ENCODE assay signal across 30 cellular contexts in genomic region chr15:72706266-72706665, GRCh38. TPM values are rescaled to one million over a fixed set of nuclear protein-coding genes. Genes with fewer than 3 reads are reported as not detected.
DNase-seq lines count a peak whose midpoint lies in the region; ATAC-seq, FAIRE-seq and TF ChIP-seq lines count a peak whose summit lies in the region.
"Had no signal": no experiment of that assay in that cellular context is flagged by ENCODE, and none has a peak within 500 bp of the region (broad histone marks: within the 10 kb centered on the region; RNA-seq: fewer than 3 reads in every experiment).

No MANE protein-coding gene starts in this region.

- H3K4me1 ChIP-seq in HCT116 (ENCODE audit: control insufficient read depth in 1 of 2, insufficient read depth in 2 of 2, low read length in 2 of 2) (peaks cover 0 to 7% of the 10 kb centered on the region in 2 experiments; a peak in 2 of 4 replicates), stomach (peaks cover 0 to 16% (median 0%) of the 10 kb centered on the region in 4 donors)
- H3K4me1 ChIP-seq: ascending aorta had no signal

- POLR2A ChIA-PET in HCT116 (lab: Charles Lee): no interaction called here

- TF ChIP-seq CTCF in HCT116 (IDR thresholded peaks at IDR 0.05 in 2 of 3, conservative IDR thresholded peaks at IDR 0.05 in 1 of 3; ENCODE audit: borderline replicate concordance in 1 of 3, insufficient read depth in 1 of 3, low read depth in 2 of 3, low read length in 2 of 3) (no peak), stomach (IDR thresholded peaks at IDR 0.05) (no peak)

- no peak overlapping the region for H3K4me3 ChIP-seq in HCT116 (replicated peaks in 1 of 2; ENCODE audit: low read depth in 1 of 2, low read length in 2 of 2)
- H3K4me3 ChIP-seq in stomach: no peak overlapping the region
- H3K4me3 ChIP-seq: ascending aorta, thoracic aorta had no signal

- no peak for TF ChIP-seq POLR2A in HCT116 (IDR thresholded peaks at IDR 0.05; ENCODE audit: borderline replicate concordance, extremely low read depth, insufficient read depth, insufficient read length)
- no peak for TF ChIP-seq POLR2A in stomach (IDR thresholded peaks at IDR 0.05)

- BruUV-seq in HCT116 (replicated peaks; lab: Mats Ljungman, UMichigan): no TSS peak

- H3K27ac ChIP-seq in HCT116 (ENCODE audit: low read depth, low read length) (no peak overlapping the region), stomach (no peak overlapping the region)
- H3K27ac ChIP-seq: ascending aorta, thoracic aorta had no signal

- peak overlapping the region; percentile 28 for H3K4me2 ChIP-seq in HCT116 (ENCODE audit: low read length)

- no peak overlapping the region for H2AFZ ChIP-seq in HCT116 (ENCODE audit: low read depth, low read length, poor library complexity, severe bottlenecking)

- no peaks in the 10 kb centered on the region for H4K20me1 ChIP-seq in HCT116 (ENCODE audit: insufficient read depth)

- TF ChIP-seq RAD21 in HCT116 (IDR thresholded peaks at IDR 0.05; ENCODE audit: low read depth): no peak

- CTCF ChIA-PET in HCT116 (lab: Charles Lee): interaction anchor here (1.0 to 1.7 kb wide), 2 partner anchors 16 kb away, joined by 5 to 13 read pairs; no protein-coding TSS in a partner anchor

- H3K27me3 ChIP-seq in HCT116 (ENCODE audit: insufficient read depth, low read length) (no peaks in the 10 kb centered on the region), stomach (no peaks in the 10 kb centered on the region)
- H3K27me3 ChIP-seq: ascending aorta had no signal

- intact Hi-C loops in HCT116 (cut with micrococcal nuclease): no loop called here
- intact Hi-C loops in stomach (cut with DNase I; ENCODE audit: low total_unique reads): no loop called here

- no peaks in the 10 kb centered on the region for H3K79me2 ChIP-seq in HCT116 (ENCODE audit: insufficient read depth, low read length)

- 92 to 97% (median 94%) methylated on average over 11 of the region's 11 CpGs for WGBS in stomach, 5 donors

- H3K9ac ChIP-seq in HCT116 (ENCODE audit: low read length): no peak overlapping the region

- FAIRE-seq in RCC 7860 (lab: Jason Lieb, UNC): no peak
- FAIRE-seq: G401.6, HepG2 had no signal

- no peak for TF ChIP-seq EP300 in stomach (IDR thresholded peaks at IDR 0.05)

- H3K9me2 ChIP-seq in HCT116 (ENCODE audit: insufficient read depth): no peaks in the 10 kb centered on the region

- RAD21 ChIA-PET in HCT116 (lab: Charles Lee; ENCODE audit: low non-redundant PET in 1 of 2, low total read pairs in 2 of 2, uncharacterized antibody in 2 of 2, unreplicated experiment in 2 of 2): no interaction called here

- ATAC-seq in HCT116: peak; percentile 46; the same call in 1 of the 2 replicates
- ATAC-seq in HG03108 (IDR thresholded peaks at IDR 0.05; ENCODE audit: unreplicated experiment): no peak
- ATAC-seq: activated T-helper 17 cell treated with anti-CD3 and anti-CD28 coated beads, Interleukin-2, amount 50 U/mL, for 72 hours; HepG2; left cardiac atrium; naive thymus-derived CD4-positive, alpha-beta T cell had no signal

- no peaks in the 10 kb centered on the region for H3K36me3 ChIP-seq in HCT116 (ENCODE audit: control insufficient read depth in 1 of 2, insufficient read depth in 2 of 2, low read length in 2 of 2)
- H3K36me3 ChIP-seq in stomach: peaks cover 0 to 12% (median 7%) of the 10 kb centered on the region in 4 donors
- H3K36me3 ChIP-seq: ascending aorta, thoracic aorta had no signal

- no peak for DNase-seq in HCT116 (ENCODE audit: low read depth, low spot score)
- peak; percentile 17 for DNase-seq in RCC 7860 (ENCODE audit: low spot score)
- peak; percentile 25 for DNase-seq in glomerular visceral epithelial cell (ENCODE audit: extremely low spot score)
- no peak for DNase-seq in stomach
- DNase-seq in DMS79 treated with DMSO at 0.1 percent for 48 hours (lab: John Stamatoyannopoulos, UW): no peak
- DNase-seq in NCI-H2081 (lab: John Stamatoyannopoulos, UW): no peak
- DNase-seq: activated B cell treated with CpG ODN at 0.5 μM for 24 hours; activated CD4-positive, alpha-beta T cell treated with anti-CD3 and anti-CD28 coated beads, Interleukin-2, amount 50 U/mL, for 48 hours; activated CD8-positive, alpha-beta memory T cell treated with anti-CD3 and anti-CD28 coated beads, Interleukin-2, amount 50 U/mL, for 4 hours; CD4-positive, alpha-beta T cell; central memory CD4-positive, alpha-beta T cell; GOT3; head of caudate nucleus; left cardiac atrium; naive thymus-derived CD4-positive, alpha-beta T cell; NCI-H1417; NCI-H446; occipital lobe; SIG-M5; stimulated activated CD4-positive, alpha-beta T cell treated with anti-CD3 and anti-CD28 coated beads, Interleukin-4, amount 100 ng/mL, for 1 hour; stimulated activated naive CD4-positive, alpha-beta T cell; SW 1271; T1000 had no signal

- no peaks in the 10 kb centered on the region for H3K9me3 ChIP-seq in HCT116 (ENCODE audit: control insufficient read depth in 1 of 2, insufficient read depth in 1 of 2, low read depth in 1 of 2, low read length in 2 of 2)
- no peaks in the 10 kb centered on the region for H3K9me3 ChIP-seq in stomach
- H3K9me3 ChIP-seq: ascending aorta, thoracic aorta had no signal

TF ChIP-seq in HCT116, 20 proteins besides CTCF, POLR2A, EP300 and RAD21:
- no peak for TF ChIP-seq FOSL1 (IDR thresholded peaks at IDR 0.05; ENCODE audit: low read depth)
- no peak for TF ChIP-seq SP1 (IDR thresholded peaks at IDR 0.05; ENCODE audit: low read depth)
- TF ChIP-seq YY1 (IDR thresholded peaks at IDR 0.05; ENCODE audit: extremely low read depth, insufficient replicate concordance, low read depth, low read length): no peak
- TF ChIP-seq ELF1 (IDR thresholded peaks at IDR 0.05; ENCODE audit: borderline replicate concordance, low read depth): no peak
- no peak for TF ChIP-seq SIN3A (IDR thresholded peaks at IDR 0.05; ENCODE audit: low read depth)

RNA-seq across cellular contexts. Expression of gene BBS4, which starts 20.3 kb away (rescaled TPM):
- total RNA-seq in HCT116 (2021; ENCODE audit: unreplicated experiment): 10.0 TPM
- 5.8 and 7.6 TPM in 2 replicates for polyA plus RNA-seq in HCT116 (2012)
- 10 to 100 TPM in 4 of 5 donors, 1 to 10 TPM in 1; 4.3 to 53.1 (median 46.7) TPM for total RNA-seq in stomach
- 10 to 100 TPM in 2 of 3 donors, 1 to 10 TPM in 1; 7.3 to 14.4 (median 10.8) TPM for polyA plus RNA-seq in stomach

RNA-seq across cellular contexts. Expression of gene HIGD2B, which starts 20.3 kb away (rescaled TPM):
- total RNA-seq in HCT116 (2021; ENCODE audit: unreplicated experiment) (0.27 TPM), stomach (under 1 TPM in 1 of 5 donors, not detected in 4; 0.37 TPM)
- polyA plus RNA-seq in HCT116 (2012): not detected in 2 replicates
- polyA plus RNA-seq in stomach: not detected
- total RNA-seq: ascending aorta, HepG2, left cardiac atrium, thoracic aorta had no signal
- polyA plus RNA-seq: HepG2 had no signal

RNA-seq across cellular contexts. Expression of gene GOLGA6B, which starts 51.8 kb away (rescaled TPM):
- total RNA-seq in HCT116 (2021; ENCODE audit: unreplicated experiment) (0.10 TPM), stomach (not detected)
- polyA plus RNA-seq in HCT116 (2012): 0.03 TPM in 1 of 2 replicates, not detected in the other
- not detected for polyA plus RNA-seq in stomach
- total RNA-seq: activated B cell treated with CpG ODN at 0.5 μM for 24 hours, ascending aorta, HepG2, left cardiac atrium, occipital lobe, OCI-LY7, thoracic aorta had no signal
- polyA plus RNA-seq: naive thymus-derived CD4-positive, alpha-beta T cell had no signal

Comparison
In these comparisons a context has a peak if more than half of its experiments do, and no peak if none do; other contexts are left out.
1. DNase-seq: peak in RCC 7860 (single experiment) and glomerular visceral epithelial cell (single experiment); none in HCT116 (single experiment), stomach (single experiment), DMS79 treated with DMSO at 0.1 percent for 48 hours (single experiment) and NCI-H2081 (0 of 2).